In the genomic region with DNA sequence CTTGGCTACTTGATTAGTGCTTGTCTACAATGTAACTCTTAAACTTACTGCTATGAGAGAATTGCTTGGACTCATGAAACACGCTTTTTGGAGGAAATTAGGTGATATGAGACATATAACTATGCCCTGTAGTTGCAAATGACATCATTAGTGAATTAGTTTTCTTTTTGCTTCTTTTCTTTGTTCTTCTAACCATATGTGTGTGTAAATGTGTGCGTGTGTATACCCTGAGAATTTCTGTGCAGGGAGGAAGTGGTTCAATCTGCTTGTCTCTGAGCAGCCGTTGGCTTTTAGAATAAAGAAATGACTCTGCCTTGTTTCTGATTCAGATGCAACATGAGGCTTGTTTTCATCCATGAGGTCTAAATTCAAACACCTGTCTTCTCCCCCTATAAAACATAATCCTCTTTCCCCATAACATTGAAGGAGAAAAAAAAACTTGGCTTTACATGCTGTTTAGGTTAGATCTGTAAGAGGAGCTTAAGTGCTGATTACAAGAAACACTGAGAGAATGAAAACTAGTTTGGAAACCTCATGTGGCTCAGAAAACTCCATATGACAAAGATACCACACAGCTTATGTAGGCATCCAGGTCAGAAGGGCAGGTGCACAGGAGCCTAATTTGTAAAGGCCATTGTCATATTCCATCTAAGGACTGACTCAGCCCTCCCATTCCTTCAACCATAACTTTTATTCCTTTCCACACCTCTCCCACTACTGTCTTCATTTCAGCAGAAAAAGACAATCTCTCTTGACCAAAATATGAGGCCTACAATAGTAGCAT, we compare ENCODE assay signal across 7 cellular contexts. TPM values are rescaled to one million over a fixed set of nuclear protein-coding genes. Genes with fewer than 3 reads are reported as not detected.
DNase-seq lines count a peak whose midpoint lies in the region; ATAC-seq and TF ChIP-seq lines count a peak whose summit lies in the region.

No MANE protein-coding gene starts in this region.

- H3K27me3 ChIP-seq in IMR-90 (ENCODE audit: control insufficient read depth, insufficient read depth, low read length) (no peaks in the 10 kb centered on the region), transverse colon (no peaks in the 10 kb centered on the region)

- no peak overlapping the region for H4K5ac ChIP-seq in IMR-90 (ENCODE audit: low read depth, low read length)

- H3K56ac ChIP-seq in IMR-90 (ENCODE audit: extremely low read depth, insufficient read depth, low read length), result no peak overlapping the region

- H3K79me1 ChIP-seq in IMR-90 (ENCODE audit: low read depth in 1 of 2, low read length in 2 of 2), result no peaks in the 10 kb centered on the region

- H3K4ac ChIP-seq in IMR-90 (ENCODE audit: low read depth, low read length), result no peak overlapping the region

- H3K4me3 ChIP-seq in IMR-90 (ENCODE audit: insufficient read depth, low read depth, low read length), result no peak overlapping the region
- no peak overlapping the region for H3K4me3 ChIP-seq in transverse colon

- no peaks in the 10 kb centered on the region for H3K9me1 ChIP-seq in IMR-90 (ENCODE audit: insufficient read depth, low read length)

- H3K9ac ChIP-seq in IMR-90 (ENCODE audit: low read depth, low read length), result no peak overlapping the region

- no peak overlapping the region for H2AK5ac ChIP-seq in IMR-90 (ENCODE audit: low read depth, low read length)

- no TSS peak for BruUV-seq in IMR-90 (replicated peaks; lab: Mats Ljungman, UMichigan)

- H3K9me3 Mint-ChIP-seq in dendritic cell treated with granulocyte-macrophage colony-stimulating factor and Interleukin-4, amounts not matched to agents 40 ng/mL and 50 ng/mL, for 4 days, result no peaks in the 10 kb centered on the region
- H3K9me3 Mint-ChIP-seq in endothelial cell (ENCODE audit: unreplicated experiment), result no peaks in the 10 kb centered on the region

- H3K36me3 ChIP-seq in IMR-90 (ENCODE audit: control insufficient read depth, insufficient read depth, low read length) (no peaks in the 10 kb centered on the region), transverse colon (no peaks in the 10 kb centered on the region)

- in situ Hi-C loops in IMR-90 (cut with MboI; ENCODE audit: low sequenced_read_pairs) (no loop called here), transverse colon (cut with MboI; ENCODE audit: low pct_ligation_motif_present in 1 of 4, low pct_unique_long_range_greater_than_20kb in 1 of 4, low sequenced_read_pairs in 3 of 4) (no loop called here)

- no peaks in the 10 kb centered on the region for H3K27me3 Mint-ChIP-seq in dendritic cell treated with granulocyte-macrophage colony-stimulating factor and Interleukin-4, amounts not matched to agents 40 ng/mL and 50 ng/mL, for 4 days
- H3K27me3 Mint-ChIP-seq in endothelial cell (ENCODE audit: unreplicated experiment), result peaks cover 5% of the 10 kb centered on the region

- H3K36me3 Mint-ChIP-seq in dendritic cell treated with granulocyte-macrophage colony-stimulating factor and Interleukin-4, amounts not matched to agents 40 ng/mL and 50 ng/mL, for 4 days (ENCODE audit: low read depth), result no peaks in the 10 kb centered on the region
- H3K36me3 Mint-ChIP-seq in endothelial cell (ENCODE audit: low read depth, unreplicated experiment), result no peaks in the 10 kb centered on the region

- no CpG with 5 or more reads among the region's 3 CpGs for WGBS in IMR-90 (ENCODE audit: extremely low coverage in 2 of 2, insufficient read length in 1 of 2), 2 experiments
- 58 to 63% methylated on average over 2 to 3 of the region's 3 CpGs for WGBS in transverse colon (ENCODE audit: low coverage in 1 of 2), 2 donors

- H2BK5ac ChIP-seq in IMR-90 (ENCODE audit: low read depth, low read length, poor library complexity, severe bottlenecking), result no peak overlapping the region

- H4K91ac ChIP-seq in IMR-90 (ENCODE audit: insufficient read depth, low read depth, low read length), result no peak overlapping the region

- no peak overlapping the region for H2BK15ac ChIP-seq in IMR-90 (ENCODE audit: low read depth, low read length)

- intact Hi-C loops in IMR-90 (cut with micrococcal nuclease) (no loop called here), transverse colon (cut with DNase I; ENCODE audit: low total_unique reads) (no loop called here)
- intact Hi-C loops in dendritic cell treated with granulocyte-macrophage colony-stimulating factor and Interleukin-4, amounts not matched to agents 40 ng/mL and 50 ng/mL, for 4 days (cut with micrococcal nuclease), result no loop called here

- TF ChIP-seq POLR2A in IMR-90 (IDR thresholded peaks at IDR 0.05; ENCODE audit: low read depth, low read length) (no peak), transverse colon (IDR thresholded peaks at IDR 0.05) (no peak)

- no peak for TF ChIP-seq RAD21 in IMR-90 (IDR thresholded peaks at IDR 0.05; ENCODE audit: low read length)

- POLR2A ChIA-PET in IMR-90 (lab: Charles Lee; ENCODE audit: unreplicated experiment), result no interaction called here

- H3K4me1 Mint-ChIP-seq in dendritic cell treated with granulocyte-macrophage colony-stimulating factor and Interleukin-4, amounts not matched to agents 40 ng/mL and 50 ng/mL, for 4 days (ENCODE audit: low read depth), result peaks cover 54% of the 10 kb centered on the region
- peaks cover 4% of the 10 kb centered on the region for H3K4me1 Mint-ChIP-seq in endothelial cell (ENCODE audit: unreplicated experiment)

- no peaks in the 10 kb centered on the region for H4K20me1 ChIP-seq in IMR-90 (ENCODE audit: insufficient read depth, low read length)

- H2AK9ac ChIP-seq in IMR-90 (replicated peaks; ENCODE audit: low read depth, low read length, poor library complexity), result no peak overlapping the region

- H3K9me3 ChIP-seq in IMR-90 (ENCODE audit: control insufficient read depth, insufficient read depth, low read length), result no peaks in the 10 kb centered on the region
- no peaks in the 10 kb centered on the region for H3K9me3 ChIP-seq in transverse colon

- H3K18ac ChIP-seq in IMR-90 (ENCODE audit: low read depth, low read length), result no peak overlapping the region

- TF ChIP-seq CTCF in IMR-90 (conservative IDR thresholded peaks at IDR 0.05; ENCODE audit: low read depth, low read length), result no peak
- no peak for TF ChIP-seq CTCF in endothelial cell (IDR thresholded peaks at IDR 0.05; ENCODE audit: unreplicated experiment)
- TF ChIP-seq CTCF in transverse colon (IDR thresholded peaks at IDR 0.05), result no peak

- no peak overlapping the region for H3K23ac ChIP-seq in IMR-90 (ENCODE audit: low read depth, low read length)

- DNase-seq in IMR-90 (peak; percentile 31), AG20443 (ENCODE audit: low spot score) (no peak), endothelial cell (ENCODE audit: low spot score) (no peak), transverse colon (no peak)

- CTCF ChIA-PET in IMR-90 (lab: Yijun Ruan, JAX), result interaction anchor here (1.6 kb wide), 1 partner anchor 39 kb away, joined by 4 read pairs; no protein-coding TSS in a partner anchor

- no peak for TF ChIP-seq EP300 in transverse colon (IDR thresholded peaks at IDR 0.05; ENCODE audit: low read depth)

- ATAC-seq in GM18517 (IDR thresholded peaks at IDR 0.05; ENCODE audit: unreplicated experiment) (peak; percentile 85), GM21576 (IDR thresholded peaks at IDR 0.05; ENCODE audit: unreplicated experiment) (peak; percentile 81), IMR-90 (ENCODE audit: low read depth) (no peak)

- H4K8ac ChIP-seq in IMR-90 (ENCODE audit: low read depth in 2 of 2, low read length in 2 of 2), result no peak overlapping the region

- 0 out of 2 replicates have a peak overlapping the region, but pooled peaks have one; percentile 11 for H3K14ac ChIP-seq in IMR-90 (replicated peaks; ENCODE audit: low read depth, low read length)

- H3K27ac Mint-ChIP-seq in dendritic cell treated with granulocyte-macrophage colony-stimulating factor and Interleukin-4, amounts not matched to agents 40 ng/mL and 50 ng/mL, for 4 days, result peak overlapping the region; percentile 81
- H3K27ac Mint-ChIP-seq in endothelial cell (ENCODE audit: unreplicated experiment), result no peak overlapping the region

- no peak overlapping the region for H2BK120ac ChIP-seq in IMR-90 (ENCODE audit: low read depth, low read length)

- H3K27ac ChIP-seq in IMR-90 (ENCODE audit: insufficient read depth, low read length) (no peak overlapping the region), transverse colon (no peak overlapping the region)

- H2BK20ac ChIP-seq in IMR-90 (ENCODE audit: low read depth, low read length), result no peak overlapping the region

- H2AFZ ChIP-seq in IMR-90 (replicated peaks; ENCODE audit: low read length, poor library complexity), result no peak overlapping the region

- no peak overlapping the region for H3K4me2 ChIP-seq in IMR-90 (ENCODE audit: low read depth, low read length)

- no peak overlapping the region for H3K4me3 Mint-ChIP-seq in dendritic cell treated with granulocyte-macrophage colony-stimulating factor and Interleukin-4, amounts not matched to agents 40 ng/mL and 50 ng/mL, for 4 days
- H3K4me3 Mint-ChIP-seq in endothelial cell (ENCODE audit: unreplicated experiment), result no peak overlapping the region

- H3K4me1 ChIP-seq in IMR-90 (ENCODE audit: control insufficient read depth, insufficient read depth, low read length), result peaks cover 7% of the 10 kb centered on the region
- peaks cover 0 to 2% (median 0%) of the 10 kb centered on the region in 4 donors for H3K4me1 ChIP-seq in transverse colon

- dilution Hi-C loops in IMR-90 (cut with HindIII; ENCODE audit: low sequenced_read_pairs, unreplicated experiment), result no loop called here

TF ChIP-seq in IMR-90, 13 proteins besides CTCF, POLR2A, EP300 and RAD21:
- no peak for TF ChIP-seq MAZ (IDR thresholded peaks at IDR 0.05; ENCODE audit: borderline replicate concordance, low read depth, low read length)
- TF ChIP-seq CEBPB (IDR thresholded peaks at IDR 0.05; ENCODE audit: low read depth, low read length), result no peak
- no peak for TF ChIP-seq CHD1 (IDR thresholded peaks at IDR 0.05; ENCODE audit: low read depth, low read length)
- TF ChIP-seq SMC3 (IDR thresholded peaks at IDR 0.05; ENCODE audit: low read depth, low read length), result no peak
- TF ChIP-seq FOS (IDR thresholded peaks at IDR 0.05; ENCODE audit: low read depth, low read length), result no peak
- TF ChIP-seq RCOR1 (IDR thresholded peaks at IDR 0.05; ENCODE audit: insufficient replicate concordance, low read length), result no peak
- no peak for TF ChIP-seq BHLHE40 (IDR thresholded peaks at IDR 0.05; ENCODE audit: low read depth, low read length)
- TF ChIP-seq MXI1 (IDR thresholded peaks at IDR 0.05; ENCODE audit: borderline replicate concordance, low read depth, low read length), result no peak

RNA-seq across cellular contexts. Expression of gene BLM, which starts 30.5 kb away (rescaled TPM):
- total RNA-seq in IMR-90 (2012; rRNA removed), result 6.5 and 7.2 TPM in 2 replicates
- polyA plus RNA-seq in IMR-90 (2012; rRNA removed), result 2.3 and 2.5 TPM in 2 replicates
- 0.26 and 0.64 TPM in 2 replicates for polyA plus RNA-seq in IMR-90 (2012; cell fraction: cytosol; rRNA removed)
- polyA plus RNA-seq in IMR-90 (2012; cell fraction: nucleus; rRNA removed; ENCODE audit: low replicate concordance), result 0.27 and 1.7 TPM in 2 replicates
- total RNA-seq in endothelial cell (ENCODE audit: unreplicated experiment), result 11.5 TPM
- 1 to 10 TPM; 1.5 to 6.4 (median 2.0) TPM for total RNA-seq in transverse colon
